ENCODE assay signal across 25 cellular contexts in genomic region chr2:74050153-74050552, GRCh38.
DNase-seq lines count a peak whose midpoint lies in the region; ATAC-seq, FAIRE-seq and TF ChIP-seq lines count a peak whose summit lies in the region.
"Had no signal": no experiment of that assay in that cellular context is flagged by ENCODE, and none has a peak within 500 bp of the region (broad histone marks: within the 10 kb centered on the region; RNA-seq: fewer than 3 reads in every experiment).

No MANE protein-coding gene starts in this region.

- H3K9me3 ChIP-seq in CD8-positive, alpha-beta T cell (ENCODE audit: low read length): no peaks in the 10 kb centered on the region
- H3K9me3 ChIP-seq in small intestine (ENCODE audit: control insufficient read depth, low read depth): no peaks in the 10 kb centered on the region
- H3K9me3 ChIP-seq: A549; BE2C; BLaER1 treated with 17β-estradiol and CSF1 and Interleukin-3, amounts not matched to agents 10 nM and 100 nM had no signal

- CTCF ChIA-PET in CD8-positive, alpha-beta T cell (lab: Charles Lee): interaction anchor here (0.6 to 1.3 kb wide), 2 partner anchors 12 to 38 kb away, joined by 3 read pairs; no protein-coding TSS in a partner anchor

- no peaks in the 10 kb centered on the region for H3K27me3 ChIP-seq in CD8-positive, alpha-beta T cell (ENCODE audit: insufficient read depth, low read length)
- no peaks in the 10 kb centered on the region for H3K27me3 ChIP-seq in small intestine (ENCODE audit: control insufficient read depth in 2 of 2, insufficient read depth in 2 of 2, low read length in 2 of 2)
- H3K27me3 ChIP-seq: BE2C; BLaER1 treated with 17β-estradiol and CSF1 and Interleukin-3, amounts not matched to agents 10 nM and 100 nM had no signal

- H3K9me3 Mint-ChIP-seq in CD8-positive, alpha-beta T cell: no peaks in the 10 kb centered on the region
- H3K9me3 Mint-ChIP-seq: CD14-positive monocyte; CD8-positive, alpha-beta memory T cell; H9 had no signal

- H3K4me3 ChIP-seq in CD8-positive, alpha-beta T cell (ENCODE audit: low read depth, low read length): no peak overlapping the region
- H3K4me3 ChIP-seq in small intestine (ENCODE audit: low read depth in 1 of 2, low read length in 2 of 2): no peak overlapping the region
- H3K4me3 ChIP-seq: A549; BLaER1 treated with 17β-estradiol and CSF1 and Interleukin-3, amounts not matched to agents 10 nM and 100 nM; GM23248 had no signal

- intact Hi-C loops in CD8-positive, alpha-beta T cell (cut with DNase I, micrococcal nuclease): loop anchor here in 1 of 2 experiments (5.0 kb wide), 1 partner anchor 113 kb away; no protein-coding TSS in a partner anchor
- intact Hi-C loops in left colon (cut with DNase I, micrococcal nuclease): no loop called here

- WGBS in small intestine, 3 donors: 36 to 63% (median 46%) methylated on average over 5 of the region's 5 CpGs

- DNase-seq in DMS53 (lab: John Stamatoyannopoulos, UW) (peak; percentile 7), DMS53 treated with DMSO at 0.1 percent for 48 hours (lab: John Stamatoyannopoulos, UW; ENCODE audit: unreplicated experiment) (no peak), left colon (no peak), small intestine (peak; percentile 90), H4 (ENCODE audit: low spot score) (no peak), NCI-H226 (no peak)
- no peak for DNase-seq in CD8-positive, alpha-beta T cell
- DNase-seq: ACHN; AML-193; BE2C; CD8-positive, alpha-beta memory T cell; DMS 273 treated with DMSO at 0.1 percent for 48 hours; DND-41; GM23248; H9 had no signal

- H3K27ac ChIP-seq in CD8-positive, alpha-beta T cell (ENCODE audit: low read depth, low read length): no peak overlapping the region
- no peak overlapping the region for H3K27ac ChIP-seq in small intestine (ENCODE audit: low read depth in 1 of 2, low read length in 1 of 2)
- H3K27ac ChIP-seq: 22Rv1, A549, GM23248 had no signal

- no peak for ATAC-seq in CD8-positive, alpha-beta T cell
- ATAC-seq in left colon: peak; percentile 80
- ATAC-seq in HG03159 (IDR thresholded peaks at IDR 0.05; ENCODE audit: unreplicated experiment): no peak
- ATAC-seq: A549, HCT116 had no signal

- TF ChIP-seq CTCF in CD8-positive, alpha-beta T cell (IDR thresholded peaks at IDR 0.05): no peak

- peak overlapping the region; percentile 41 for H3K27ac Mint-ChIP-seq in CD8-positive, alpha-beta T cell
- H3K27ac Mint-ChIP-seq: H9 had no signal

- POLR2A ChIA-PET in CD8-positive, alpha-beta T cell (lab: Charles Lee): no interaction called here

- FAIRE-seq in small intestine (lab: Jason Lieb, UNC): no peak
- FAIRE-seq: A549, D721Med, G401.6, GM12892, H1 had no signal

- H3K36me3 ChIP-seq in CD8-positive, alpha-beta T cell (ENCODE audit: insufficient read depth, low read length): peaks cover 16% of the 10 kb centered on the region
- H3K36me3 ChIP-seq in small intestine (ENCODE audit: control insufficient read depth in 2 of 2, insufficient read depth in 2 of 2, low read length in 2 of 2): peaks cover 0 to 6% of the 10 kb centered on the region in 2 donors

- H3K36me3 Mint-ChIP-seq in CD8-positive, alpha-beta T cell: peaks cover 43% of the 10 kb centered on the region

- no peak overlapping the region for H3K4me3 Mint-ChIP-seq in CD8-positive, alpha-beta T cell
- H3K4me3 Mint-ChIP-seq: CD14-positive monocyte; CD8-positive, alpha-beta memory T cell; H9 had no signal

- no peaks in the 10 kb centered on the region for H3K27me3 Mint-ChIP-seq in CD8-positive, alpha-beta T cell (ENCODE audit: low read depth)

- H3K4me1 ChIP-seq in CD8-positive, alpha-beta T cell (ENCODE audit: insufficient read depth, low read length): peaks cover 23% of the 10 kb centered on the region
- peaks cover 2 to 6% of the 10 kb centered on the region in 2 donors for H3K4me1 ChIP-seq in small intestine (ENCODE audit: control insufficient read depth in 2 of 2, insufficient read depth in 1 of 2, low read depth in 1 of 2, low read length in 1 of 2)
- H3K4me1 ChIP-seq: A549, BE2C had no signal

- peaks cover 47% of the 10 kb centered on the region for H3K4me1 Mint-ChIP-seq in CD8-positive, alpha-beta T cell (ENCODE audit: low read depth)

Comparison
In these comparisons a context has a peak if more than half of its experiments do, and no peak if none do; other contexts are left out.
1. DNase-seq: peak in DMS53 (single experiment) and small intestine (single experiment); none in DMS53 treated with DMSO at 0.1 percent for 48 hours (single experiment), CD8-positive, alpha-beta T cell (0 of 7), left colon (0 of 2), H4 (single experiment) and NCI-H226 (single experiment).